ENCODE assay signal across 9 cellular contexts in genomic region chr11:94325681-94326080, GRCh38. TPM values are rescaled to one million over a fixed set of nuclear protein-coding genes. Genes with fewer than 3 reads are reported as not detected.
DNase-seq lines count a peak whose midpoint lies in the region; ATAC-seq, FAIRE-seq and TF ChIP-seq lines count a peak whose summit lies in the region.
"Had no signal": no experiment of that assay in that cellular context is flagged by ENCODE, and none has a peak within 500 bp of the region (broad histone marks: within the 10 kb centered on the region; RNA-seq: fewer than 3 reads in every experiment).

No MANE protein-coding gene starts in this region.

- CTCF ChIA-PET in T-cell (lab: Charles Lee), result interaction anchor here in 1 of 2 donors (2.5 kb wide), 1 partner anchor 179 kb away, joined by 10 read pairs; no protein-coding TSS in a partner anchor
- CTCF ChIA-PET in H1 (lab: Charles Lee; ENCODE audit: partially characterized antibody), result interaction anchor here (0.6 to 4.5 kb wide), 32 partner anchors 10 to 430 kb away, joined by 3 to 60 read pairs (median 4); no protein-coding TSS in a partner anchor

- H4K8ac ChIP-seq in H1 (ENCODE audit: extremely low read depth, insufficient read depth, low read length), result no peak overlapping the region

- H3K4me3 ChIP-seq in H1 (ENCODE audit: extremely low read depth in 1 of 4, insufficient read depth in 2 of 4, low read depth in 3 of 4, low read length in 4 of 4) (no peak overlapping the region), left ventricle myocardium inferior (no peak overlapping the region)

- no peak for TF ChIP-seq EP300 in H1 (IDR thresholded peaks at IDR 0.05; ENCODE audit: borderline replicate concordance in 1 of 2, low read depth in 2 of 2, low read length in 2 of 2)

- H2BK12ac ChIP-seq in H1 (ENCODE audit: low read depth, low read length), result no peak overlapping the region

- POLR2A ChIA-PET in T-cell (lab: Charles Lee), result no interaction called here
- POLR2A ChIA-PET in H1 (lab: Charles Lee; ENCODE audit: partially characterized antibody), result interaction anchor here (1.0 kb wide), 1 partner anchor 92 kb away, joined by 3 read pairs; no protein-coding TSS in a partner anchor

- H2BK20ac ChIP-seq in H1 (ENCODE audit: low read length), result no peak overlapping the region

- no peak overlapping the region for H2AFZ ChIP-seq in H1 (ENCODE audit: low read length)

- H3K4me1 Mint-ChIP-seq in T-cell, result no peaks in the 10 kb centered on the region

- no peak overlapping the region for H3K4ac ChIP-seq in H1 (replicated peaks; ENCODE audit: insufficient read length, low read depth, low read length)

- H3K4me1 ChIP-seq in H1 (replicated peaks in 1 of 4; ENCODE audit: control insufficient read depth in 3 of 4, insufficient read depth in 4 of 4, low read length in 3 of 4), result no peaks in the 10 kb centered on the region
- H3K4me1 ChIP-seq in left ventricle myocardium inferior, result no peaks in the 10 kb centered on the region

- no peaks in the 10 kb centered on the region for H4K20me1 ChIP-seq in H1 (replicated peaks in 1 of 2; ENCODE audit: control insufficient read depth in 1 of 2, insufficient read depth in 2 of 2, low read length in 2 of 2)

- peak; percentile 92 for FAIRE-seq in H1 (lab: Jason Lieb, UNC)

- H3K79me2 ChIP-seq in H1 (ENCODE audit: control insufficient read depth in 1 of 2, insufficient read depth in 2 of 2, low read length in 2 of 2), result no peaks in the 10 kb centered on the region

- H3K18ac ChIP-seq in H1 (ENCODE audit: extremely low read depth, low read length), result no peak overlapping the region

- TF ChIP-seq POLR2A in H1 (IDR thresholded peaks at IDR 0.05; ENCODE audit: control extremely low read depth in 1 of 2, low read depth in 2 of 2, low read length in 2 of 2), result no peak

- no peak overlapping the region for H4K91ac ChIP-seq in H1 (replicated peaks; ENCODE audit: insufficient read length, low read length)

- H3K4me3 Mint-ChIP-seq in T-cell, result no peak overlapping the region

- peak in 27 of 34 experiments; percentile 1 to 48 (median 24) for DNase-seq in T-cell
- DNase-seq in H1 (ENCODE audit: low read depth in 1 of 2, low spot score in 2 of 2), result peak; percentile 61 to 94
- peak; percentile 52 for DNase-seq in stimulated activated CD4-positive, alpha-beta T cell treated with anti-CD3 and anti-CD28 coated beads, Interleukin-1b, Interleukin-23, amount 100 ng/mL, for 48 hours
- no peak for DNase-seq in left ventricle myocardium inferior
- DNase-seq in Right ventricle myocardium superior, result no peak

- TF ChIP-seq CTCF in C4-2B (conservative IDR thresholded peaks at IDR 0.05), result peak; percentile 87
- TF ChIP-seq CTCF in H1 (IDR thresholded peaks at IDR 0.05; ENCODE audit: control extremely low read depth in 1 of 3, insufficient read depth in 1 of 3, low read depth in 1 of 3, low read length in 3 of 3), result peak; percentile 95 to 98 (median 97)
- TF ChIP-seq CTCF in left ventricle myocardium inferior (IDR thresholded peaks at IDR 0.05; ENCODE audit: borderline replicate concordance), result no peak

- no peaks in the 10 kb centered on the region for H3K79me1 ChIP-seq in H1 (ENCODE audit: low read depth, low read length)

- no peak overlapping the region for H3K23ac ChIP-seq in H1 (ENCODE audit: insufficient read length)

- no peaks in the 10 kb centered on the region for H3K36me3 Mint-ChIP-seq in T-cell

- no peak overlapping the region for H3K27ac Mint-ChIP-seq in T-cell

- H3K9me3 Mint-ChIP-seq in T-cell, result peaks cover 0 to 9% (median 6%) of the 10 kb centered on the region in 3 donors

- H2BK15ac ChIP-seq in H1 (ENCODE audit: low read length), result no peak overlapping the region

- no peak overlapping the region for H3K56ac ChIP-seq in H1 (replicated peaks; ENCODE audit: insufficient read length, low read depth, low read length)

- no peak overlapping the region for H4K5ac ChIP-seq in H1 (ENCODE audit: insufficient read length, low read depth, low read length)

- intact Hi-C loops in left ventricle myocardium inferior (cut with micrococcal nuclease) (no loop called here), Right ventricle myocardium superior (cut with DNase I) (no loop called here)

- no peaks in the 10 kb centered on the region for H3K23me2 ChIP-seq in H1 (ENCODE audit: low read depth, low read length)

- peaks cover 2 to 5% of the 10 kb centered on the region in 2 donors for H3K27me3 Mint-ChIP-seq in T-cell

- H3K4me2 ChIP-seq in H1 (ENCODE audit: insufficient read depth in 1 of 2, low read depth in 2 of 2, low read length in 2 of 2), result no peak overlapping the region

- no peak overlapping the region for H3K9ac ChIP-seq in H1 (replicated peaks in 1 of 4; ENCODE audit: extremely low read depth in 1 of 4, low read depth in 3 of 4, low read length in 3 of 4)

- H2BK120ac ChIP-seq in H1 (replicated peaks; ENCODE audit: low read depth, low read length), result no peak overlapping the region

- H3K27ac ChIP-seq in C4-2B, result no peak overlapping the region
- H3K27ac ChIP-seq in H1 (ENCODE audit: low read depth, low read length), result no peak overlapping the region
- H3K27ac ChIP-seq in left ventricle myocardium inferior (replicated peaks), result no peak overlapping the region

- H2AK5ac ChIP-seq in H1 (ENCODE audit: low read depth, low read length), result no peak overlapping the region

- no peaks in the 10 kb centered on the region for H3K36me3 ChIP-seq in H1 (ENCODE audit: control insufficient read depth in 2 of 4, insufficient read depth in 4 of 4, low read length in 3 of 4)
- no peaks in the 10 kb centered on the region for H3K36me3 ChIP-seq in left ventricle myocardium inferior

- H3K9me3 ChIP-seq in H1 (ENCODE audit: insufficient read depth in 2 of 2, low read depth in 1 of 2, low read length in 1 of 2), result no peaks in the 10 kb centered on the region
- peaks cover 19% of the 10 kb centered on the region for H3K9me3 ChIP-seq in left ventricle myocardium inferior (replicated peaks)

- H2BK5ac ChIP-seq in H1 (ENCODE audit: low read depth, low read length), result no peak overlapping the region

- peak; percentile 72 for ATAC-seq in GM19035 (IDR thresholded peaks at IDR 0.05; ENCODE audit: unreplicated experiment)
- ATAC-seq in HG03175 (IDR thresholded peaks at IDR 0.05; ENCODE audit: unreplicated experiment), result peak; percentile 87
- no peak for ATAC-seq in T-cell (replicated peaks in 1 of 4)
- ATAC-seq in Right ventricle myocardium superior (ENCODE audit: poor library complexity), result no peak

- peaks cover 0 to 1% (median 0%) of the 10 kb centered on the region in 4 experiments; a peak in 1 of 7 replicates for H3K27me3 ChIP-seq in H1 (replicated peaks in 1 of 4; ENCODE audit: control insufficient read depth in 3 of 4, extremely low read depth in 1 of 4, insufficient read depth in 3 of 4, low read length in 3 of 4)
- H3K27me3 ChIP-seq in left ventricle myocardium inferior (ENCODE audit: low read depth), result no peaks in the 10 kb centered on the region

- peak; percentile 94 to 95 for TF ChIP-seq RAD21 in H1 (IDR thresholded peaks at IDR 0.05 in 1 of 2, conservative IDR thresholded peaks at IDR 0.05 in 1 of 2; ENCODE audit: low read depth in 2 of 2, low read length in 2 of 2)

- 44% methylated on average over 1 of the region's 1 CpG; no CpG with 5 or more reads in 1 of the 2 experiments for WGBS in H1 (ENCODE audit: extremely low coverage in 1 of 2, insufficient coverage in 1 of 2, insufficient read length in 1 of 2, insufficient replicate concordance in 2 of 2, low coverage in 1 of 2, low lambda C conversion rate in 2 of 2, missing lambda C conversion rate in 1 of 2), 2 experiments

- H3K14ac ChIP-seq in H1 (ENCODE audit: insufficient read length), result no peak overlapping the region

RNA-seq across cellular contexts. Expression of gene IZUMO1R, which starts 21.3 kb away (rescaled TPM):
- total RNA-seq in T-cell (not detected), left ventricle myocardium inferior (not detected), Right ventricle myocardium superior (not detected)
- total RNA-seq in H1 (2021; fragmentation: NEBNext Ultra II Directional; extraction: Animal tissue kit (Norgen Biotek cat#: 25700)), result not detected in 2 replicates
- polyA plus RNA-seq in H1 (2011; rRNA removed), result not detected in 2 replicates
- not detected for polyA plus RNA-seq in H1 (2011; cell fraction: cytosol; rRNA removed)
- polyA plus RNA-seq in H1 (2011; cell fraction: nucleus; rRNA removed), result 0.47 TPM
- not detected in 4 replicates for polyA plus RNA-seq in H1 (2012, experiment 1 of 2)
- polyA plus RNA-seq in H1 (2012, experiment 2 of 2), result not detected
- not detected for polyA plus RNA-seq in H1 (2013, experiment 1 of 2)
- polyA plus RNA-seq in H1 (2013, experiment 2 of 2), result not detected
- polyA minus RNA-seq in H1 (2011; rRNA and poly(A)+ RNA removed), result not detected in 2 replicates
- not detected for polyA minus RNA-seq in H1 (2011; cell fraction: cytosol; rRNA and poly(A)+ RNA removed)
- not detected for polyA minus RNA-seq in H1 (2011; cell fraction: nucleus; rRNA and poly(A)+ RNA removed)
- total RNA-seq: M059J had no signal

Comparison
In these comparisons a context has a peak if more than half of its experiments do, and no peak if none do; other contexts are left out.
1. ATAC-seq: peak in GM19035 (single experiment) and HG03175 (single experiment); none in T-cell (0 of 4) and Right ventricle myocardium superior (single experiment).
2. DNase-seq: peak in T-cell (27 of 34), H1 (2 of 2) and stimulated activated CD4-positive, alpha-beta T cell treated with anti-CD3 and anti-CD28 coated beads, Interleukin-1b, Interleukin-23, amount 100 ng/mL, for 48 hours (single experiment); none in left ventricle myocardium inferior (single experiment) and Right ventricle myocardium superior (single experiment).